13 cellular contexts compared by ENCODE assay signal in the genomic region with DNA sequence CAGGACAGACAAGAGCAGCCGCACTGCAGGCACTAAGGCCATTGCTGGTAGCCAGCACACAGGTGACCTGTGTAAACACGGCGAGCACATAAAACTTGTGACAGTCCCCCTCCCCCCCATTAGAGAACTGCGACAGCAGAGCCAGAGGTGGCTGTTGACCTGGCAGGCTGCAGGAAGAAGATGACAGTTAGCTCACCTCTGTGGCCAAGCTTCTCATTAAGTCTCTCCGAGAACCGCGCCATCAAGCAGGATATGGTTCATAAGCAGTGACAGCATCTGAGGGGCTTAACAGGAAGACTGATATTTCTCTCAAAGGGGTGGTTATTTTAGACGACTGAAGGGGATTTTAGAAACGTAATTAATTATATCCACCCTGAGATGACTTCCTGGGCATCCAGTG. TPM values are rescaled to one million over a fixed set of nuclear protein-coding genes. Genes with fewer than 3 reads are reported as not detected.
DNase-seq lines count a peak whose midpoint lies in the region; ATAC-seq and TF ChIP-seq lines count a peak whose summit lies in the region.
"Had no signal": no experiment of that assay in that cellular context is flagged by ENCODE, and none has a peak within 500 bp of the region (broad histone marks: within the 10 kb centered on the region; RNA-seq: fewer than 3 reads in every experiment).

No MANE protein-coding gene starts in this region.

- H3K4me1 ChIP-seq in thymus (ENCODE audit: control insufficient read depth, insufficient read depth, low read length) = peaks cover 22% of the 10 kb centered on the region

- H3K4me3 Mint-ChIP-seq in activated CD8-positive, alpha-beta memory T cell treated with anti-CD3 and anti-CD28 coated beads, Interleukin-2, amount 10 ng/mL, durations not matched to agents 7 days and 5 days = peak overlapping the region; percentile 95
- H3K4me3 Mint-ChIP-seq in memory B cell (peak overlapping the region; percentile 6), WTC11 (no peak overlapping the region)

- H3K4me3 ChIP-seq in thymus (ENCODE audit: low read length) = no peak overlapping the region
- H3K4me3 ChIP-seq: A549, ascending aorta, psoas muscle had no signal

- no peaks in the 10 kb centered on the region for H3K9me3 Mint-ChIP-seq in activated CD8-positive, alpha-beta memory T cell treated with anti-CD3 and anti-CD28 coated beads, Interleukin-2, amount 10 ng/mL, durations not matched to agents 7 days and 5 days (ENCODE audit: low read depth)
- H3K9me3 Mint-ChIP-seq in memory B cell (no peaks in the 10 kb centered on the region), WTC11 (no peaks in the 10 kb centered on the region)

- peaks cover 41% of the 10 kb centered on the region for H3K36me3 ChIP-seq in thymus (ENCODE audit: control insufficient read depth, insufficient read depth)

- H3K27me3 Mint-ChIP-seq in activated CD8-positive, alpha-beta memory T cell treated with anti-CD3 and anti-CD28 coated beads, Interleukin-2, amount 10 ng/mL, durations not matched to agents 7 days and 5 days = no peaks in the 10 kb centered on the region
- H3K27me3 Mint-ChIP-seq in memory B cell (no peaks in the 10 kb centered on the region), WTC11 (ENCODE audit: low read depth) (no peaks in the 10 kb centered on the region)

- ATAC-seq in activated CD8-positive, alpha-beta memory T cell treated with anti-CD3 and anti-CD28 coated beads, Interleukin-2, amount 10 ng/mL, durations not matched to agents 7 days and 5 days = peak; percentile 50
- peak; percentile 38 for ATAC-seq in memory B cell (ENCODE audit: low read depth)
- ATAC-seq in WTC11 = no peak
- ATAC-seq in GM18867 (IDR thresholded peaks at IDR 0.05; ENCODE audit: unreplicated experiment) = no peak
- ATAC-seq: A549, psoas muscle had no signal

- H3K4me1 Mint-ChIP-seq in activated CD8-positive, alpha-beta memory T cell treated with anti-CD3 and anti-CD28 coated beads, Interleukin-2, amount 10 ng/mL, durations not matched to agents 7 days and 5 days = peaks cover 79% of the 10 kb centered on the region
- H3K4me1 Mint-ChIP-seq in memory B cell (peaks cover 46% of the 10 kb centered on the region), WTC11 (peaks cover 13% of the 10 kb centered on the region)

- no peak for TF ChIP-seq CTCF in WTC11 (IDR thresholded peaks at IDR 0.05)

- H3K27ac ChIP-seq in thymus (ENCODE audit: low read depth) = peak overlapping the region; percentile 70
- H3K27ac ChIP-seq: A549, ascending aorta, psoas muscle had no signal

- no peaks in the 10 kb centered on the region for H3K9me3 ChIP-seq in thymus (ENCODE audit: control insufficient read depth)
- H3K9me3 ChIP-seq: A549, ascending aorta, psoas muscle had no signal

- peaks cover 63% of the 10 kb centered on the region for H3K36me3 Mint-ChIP-seq in activated CD8-positive, alpha-beta memory T cell treated with anti-CD3 and anti-CD28 coated beads, Interleukin-2, amount 10 ng/mL, durations not matched to agents 7 days and 5 days
- peaks cover 9% of the 10 kb centered on the region for H3K36me3 Mint-ChIP-seq in memory B cell
- H3K36me3 Mint-ChIP-seq in WTC11 = peaks cover 43% of the 10 kb centered on the region

- DNase-seq in activated CD8-positive, alpha-beta memory T cell treated with anti-CD3 and anti-CD28 coated beads, Interleukin-2, amount 10 ng/mL, durations not matched to agents 7 days and 5 days = peak; percentile 87
- no peak for DNase-seq in activated CD8-positive, alpha-beta memory T cell treated with anti-CD3 and anti-CD28 coated beads for 24 hours
- peak; percentile 76 for DNase-seq in activated effector memory CD4-positive, alpha-beta T cell treated with anti-CD3 and anti-CD28 coated beads, Interleukin-2, amount 50 U/mL, for 16 hours
- DNase-seq in memory B cell (ENCODE audit: low spot score in 2 of 2) = no peak
- DNase-seq in WTC11 (ENCODE audit: low spot score) = no peak
- no peak for DNase-seq in islet precursor cell
- DNase-seq: H7, NCI-H1048, psoas muscle had no signal

- POLR2A ChIA-PET in WTC11 (lab: Charles Lee) = no interaction called here

- H3K27ac Mint-ChIP-seq in activated CD8-positive, alpha-beta memory T cell treated with anti-CD3 and anti-CD28 coated beads, Interleukin-2, amount 10 ng/mL, durations not matched to agents 7 days and 5 days = peak overlapping the region; percentile 100
- H3K27ac Mint-ChIP-seq in memory B cell (peak overlapping the region; percentile 76), WTC11 (no peak overlapping the region)

- 46% methylated on average over 9 of the region's 9 CpGs for WGBS in thymus

- H3K27me3 ChIP-seq in thymus (ENCODE audit: control insufficient read depth, insufficient read depth) = no peaks in the 10 kb centered on the region
- H3K27me3 ChIP-seq: ascending aorta had no signal

- CTCF ChIA-PET in activated CD8-positive, alpha-beta memory T cell treated with anti-CD3 and anti-CD28 coated beads, Interleukin-2, amount 10 ng/mL, durations not matched to agents 7 days and 5 days (lab: Charles Lee) = interaction anchor here (0.7 to 6.3 kb wide), 14 partner anchors 8 to 340 kb away, joined by 3 to 100 read pairs (median 5); a partner anchor contains a TSS
- CTCF ChIA-PET in WTC11 (lab: Charles Lee) = interaction anchor here (0.8 kb wide), 1 partner anchor 24 kb away, joined by 3 read pairs; no protein-coding TSS in a partner anchor

TF ChIP-seq in WTC11, 78 proteins besides CTCF, POLR2A, EP300 and RAD21:
- no peak for TF ChIP-seq OVOL2 (CRISPR knock-in tag; IDR thresholded peaks at IDR 0.05; ENCODE audit: borderline replicate concordance)
- TF ChIP-seq CBFB (CRISPR knock-in tag; IDR thresholded peaks at IDR 0.05; ENCODE audit: low read depth) = no peak
- TF ChIP-seq CREM (CRISPR knock-in tag; IDR thresholded peaks at IDR 0.05) = no peak
- TF ChIP-seq FOXJ3 (CRISPR knock-in tag; IDR thresholded peaks at IDR 0.05; ENCODE audit: borderline replicate concordance) = no peak

RNA-seq across cellular contexts. Expression of a gene that starts 5.2 kb away (rescaled TPM):
- total RNA-seq in activated CD8-positive, alpha-beta memory T cell treated with anti-CD3 and anti-CD28 coated beads, Interleukin-2, amount 10 ng/mL, durations not matched to agents 7 days and 5 days = 100 to 1,000 TPM; 218 to 304 TPM
- 52.0 TPM for polyA plus RNA-seq in thymus
- total RNA-seq in WTC11 (2021) = 171 to 173 TPM (median 173 TPM) in 3 replicates

RNA-seq across cellular contexts. Expression of a gene that starts 5.5 kb away (rescaled TPM):
- 1 to 10 TPM in 1 of 2 experiments, under 1 TPM in 1; 0.20 to 1.4 TPM for total RNA-seq in activated CD8-positive, alpha-beta memory T cell treated with anti-CD3 and anti-CD28 coated beads, Interleukin-2, amount 10 ng/mL, durations not matched to agents 7 days and 5 days
- polyA plus RNA-seq in thymus = 1.5 TPM
- 0.94 to 1.6 TPM (median 0.98 TPM) in 3 replicates for total RNA-seq in WTC11 (2021)
- total RNA-seq: ascending aorta had no signal

RNA-seq across cellular contexts. Expression of a gene that starts 14.3 kb away (rescaled TPM):
- 10 to 100 TPM; 14.9 to 23.2 TPM for total RNA-seq in activated CD8-positive, alpha-beta memory T cell treated with anti-CD3 and anti-CD28 coated beads, Interleukin-2, amount 10 ng/mL, durations not matched to agents 7 days and 5 days
- 34.0 TPM for polyA plus RNA-seq in thymus
- total RNA-seq in WTC11 (2021) = 26.3 to 33.3 TPM (median 28.8 TPM) in 3 replicates

RNA-seq across cellular contexts. Expression of a gene that starts 14.4 kb away (rescaled TPM):
- 10 to 100 TPM; 35.4 to 35.6 TPM for total RNA-seq in activated CD8-positive, alpha-beta memory T cell treated with anti-CD3 and anti-CD28 coated beads, Interleukin-2, amount 10 ng/mL, durations not matched to agents 7 days and 5 days
- polyA plus RNA-seq in thymus = 84.0 TPM
- 33.3 to 36.4 TPM (median 35.6 TPM) in 3 replicates for total RNA-seq in WTC11 (2021)

RNA-seq across cellular contexts. Expression of a gene that starts 22.7 kb away (rescaled TPM):
- total RNA-seq in activated CD8-positive, alpha-beta memory T cell treated with anti-CD3 and anti-CD28 coated beads, Interleukin-2, amount 10 ng/mL, durations not matched to agents 7 days and 5 days = 1,000 to 10,000 TPM; 1,729 to 2,113 TPM
- polyA plus RNA-seq in thymus = 3,092 TPM
- 2,747 to 3,149 TPM (median 3,142 TPM) in 3 replicates for total RNA-seq in WTC11 (2021)

Comparison
In these comparisons a context has a peak if more than half of its experiments do, and no peak if none do; other contexts are left out.
1. DNase-seq: peak in activated CD8-positive, alpha-beta memory T cell treated with anti-CD3 and anti-CD28 coated beads, Interleukin-2, amount 10 ng/mL, durations not matched to agents 7 days and 5 days (single experiment) and activated effector memory CD4-positive, alpha-beta T cell treated with anti-CD3 and anti-CD28 coated beads, Interleukin-2, amount 50 U/mL, for 16 hours (single experiment); none in activated CD8-positive, alpha-beta memory T cell treated with anti-CD3 and anti-CD28 coated beads for 24 hours (single experiment), memory B cell (0 of 2), WTC11 (single experiment) and islet precursor cell (single experiment).
2. ATAC-seq: peak in activated CD8-positive, alpha-beta memory T cell treated with anti-CD3 and anti-CD28 coated beads, Interleukin-2, amount 10 ng/mL, durations not matched to agents 7 days and 5 days (single experiment) and memory B cell (single experiment); none in WTC11 (single experiment) and GM18867 (single experiment).